In the genomic region with DNA sequence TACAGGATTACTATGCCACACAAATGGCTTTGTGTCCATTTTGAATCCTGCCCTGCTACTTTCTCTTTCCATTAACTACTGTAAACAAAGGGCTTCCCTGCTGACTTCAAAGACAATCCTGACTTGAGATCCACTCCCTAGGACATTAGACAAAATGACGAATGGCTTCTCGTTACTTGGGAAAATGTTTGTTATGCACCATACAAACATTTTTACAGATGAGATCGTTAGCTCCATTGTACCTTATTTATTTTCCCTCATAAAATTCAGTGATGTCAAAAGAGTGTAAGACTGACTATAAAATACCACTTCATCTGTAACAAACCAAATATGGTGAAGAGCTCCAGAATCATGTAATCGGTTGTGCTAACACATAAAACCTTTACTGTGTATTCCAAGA, we compare ENCODE assay signal across 1 cellular context.
TF ChIP-seq lines count a peak whose summit lies in the region.

No MANE protein-coding gene starts in this region.

TF ChIP-seq in HepG2, 621 proteins besides CTCF, POLR2A, EP300 and RAD21 (continued from another document):
- TF ChIP-seq, protein P1, sequence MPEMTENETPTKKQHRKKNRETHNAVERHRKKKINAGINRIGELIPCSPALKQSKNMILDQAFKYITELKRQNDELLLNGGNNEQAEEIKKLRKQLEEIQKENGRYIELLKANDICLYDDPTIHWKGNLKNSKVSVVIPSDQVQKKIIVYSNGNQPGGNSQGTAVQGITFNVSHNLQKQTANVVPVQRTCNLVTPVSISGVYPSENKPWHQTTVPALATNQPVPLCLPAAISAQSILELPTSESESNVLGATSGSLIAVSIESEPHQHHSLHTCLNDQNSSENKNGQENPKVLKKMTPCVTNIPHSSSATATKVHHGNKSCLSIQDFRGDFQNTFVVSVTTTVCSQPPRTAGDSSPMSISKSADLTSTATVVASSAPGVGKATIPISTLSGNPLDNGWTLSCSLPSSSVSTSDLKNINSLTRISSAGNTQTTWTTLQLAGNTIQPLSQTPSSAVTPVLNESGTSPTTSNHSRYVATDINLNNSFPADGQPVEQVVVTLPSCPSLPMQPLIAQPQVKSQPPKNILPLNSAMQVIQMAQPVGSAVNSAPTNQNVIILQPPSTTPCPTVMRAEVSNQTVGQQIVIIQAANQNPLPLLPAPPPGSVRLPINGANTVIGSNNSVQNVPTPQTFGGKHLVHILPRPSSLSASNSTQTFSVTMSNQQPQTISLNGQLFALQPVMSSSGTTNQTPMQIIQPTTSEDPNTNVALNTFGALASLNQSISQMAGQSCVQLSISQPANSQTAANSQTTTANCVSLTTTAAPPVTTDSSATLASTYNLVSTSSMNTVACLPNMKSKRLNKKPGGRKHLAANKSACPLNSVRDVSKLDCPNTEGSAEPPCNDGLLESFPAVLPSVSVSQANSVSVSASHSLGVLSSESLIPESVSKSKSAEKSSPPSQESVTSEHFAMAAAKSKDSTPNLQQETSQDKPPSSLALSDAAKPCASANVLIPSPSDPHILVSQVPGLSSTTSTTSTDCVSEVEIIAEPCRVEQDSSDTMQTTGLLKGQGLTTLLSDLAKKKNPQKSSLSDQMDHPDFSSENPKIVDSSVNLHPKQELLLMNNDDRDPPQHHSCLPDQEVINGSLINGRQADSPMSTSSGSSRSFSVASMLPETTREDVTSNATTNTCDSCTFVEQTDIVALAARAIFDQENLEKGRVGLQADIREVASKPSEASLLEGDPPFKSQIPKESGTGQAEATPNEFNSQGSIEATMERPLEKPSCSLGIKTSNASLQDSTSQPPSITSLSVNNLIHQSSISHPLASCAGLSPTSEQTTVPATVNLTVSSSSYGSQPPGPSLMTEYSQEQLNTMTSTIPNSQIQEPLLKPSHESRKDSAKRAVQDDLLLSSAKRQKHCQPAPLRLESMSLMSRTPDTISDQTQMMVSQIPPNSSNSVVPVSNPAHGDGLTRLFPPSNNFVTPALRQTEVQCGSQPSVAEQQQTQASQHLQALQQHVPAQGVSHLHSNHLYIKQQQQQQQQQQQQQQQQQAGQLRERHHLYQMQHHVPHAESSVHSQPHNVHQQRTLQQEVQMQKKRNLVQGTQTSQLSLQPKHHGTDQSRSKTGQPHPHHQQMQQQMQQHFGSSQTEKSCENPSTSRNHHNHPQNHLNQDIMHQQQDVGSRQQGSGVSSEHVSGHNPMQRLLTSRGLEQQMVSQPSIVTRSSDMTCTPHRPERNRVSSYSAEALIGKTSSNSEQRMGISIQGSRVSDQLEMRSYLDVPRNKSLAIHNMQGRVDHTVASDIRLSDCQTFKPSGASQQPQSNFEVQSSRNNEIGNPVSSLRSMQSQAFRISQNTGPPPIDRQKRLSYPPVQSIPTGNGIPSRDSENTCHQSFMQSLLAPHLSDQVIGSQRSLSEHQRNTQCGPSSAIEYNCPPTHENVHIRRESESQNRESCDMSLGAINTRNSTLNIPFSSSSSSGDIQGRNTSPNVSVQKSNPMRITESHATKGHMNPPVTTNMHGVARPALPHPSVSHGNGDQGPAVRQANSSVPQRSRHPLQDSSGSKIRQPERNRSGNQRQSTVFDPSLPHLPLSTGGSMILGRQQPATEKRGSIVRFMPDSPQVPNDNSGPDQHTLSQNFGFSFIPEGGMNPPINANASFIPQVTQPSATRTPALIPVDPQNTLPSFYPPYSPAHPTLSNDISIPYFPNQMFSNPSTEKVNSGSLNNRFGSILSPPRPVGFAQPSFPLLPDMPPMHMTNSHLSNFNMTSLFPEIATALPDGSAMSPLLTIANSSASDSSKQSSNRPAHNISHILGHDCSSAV (CRISPR knock-in tag; IDR thresholded peaks at IDR 0.05; ENCODE audit: borderline replicate concordance), result no peak
- TF ChIP-seq ZNF24 (IDR thresholded peaks at IDR 0.05), result no peak
- TF ChIP-seq, protein P2, sequence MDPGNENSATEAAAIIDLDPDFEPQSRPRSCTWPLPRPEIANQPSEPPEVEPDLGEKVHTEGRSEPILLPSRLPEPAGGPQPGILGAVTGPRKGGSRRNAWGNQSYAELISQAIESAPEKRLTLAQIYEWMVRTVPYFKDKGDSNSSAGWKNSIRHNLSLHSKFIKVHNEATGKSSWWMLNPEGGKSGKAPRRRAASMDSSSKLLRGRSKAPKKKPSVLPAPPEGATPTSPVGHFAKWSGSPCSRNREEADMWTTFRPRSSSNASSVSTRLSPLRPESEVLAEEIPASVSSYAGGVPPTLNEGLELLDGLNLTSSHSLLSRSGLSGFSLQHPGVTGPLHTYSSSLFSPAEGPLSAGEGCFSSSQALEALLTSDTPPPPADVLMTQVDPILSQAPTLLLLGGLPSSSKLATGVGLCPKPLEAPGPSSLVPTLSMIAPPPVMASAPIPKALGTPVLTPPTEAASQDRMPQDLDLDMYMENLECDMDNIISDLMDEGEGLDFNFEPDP (CRISPR knock-in tag; conservative IDR thresholded peaks at IDR 0.05), result no peak
- TF ChIP-seq HMG20A (CRISPR knock-in tag; IDR thresholded peaks at IDR 0.05; ENCODE audit: borderline replicate concordance), result no peak
